Comparison of ENCODE assay signal across 13 cellular contexts in the genomic region with DNA sequence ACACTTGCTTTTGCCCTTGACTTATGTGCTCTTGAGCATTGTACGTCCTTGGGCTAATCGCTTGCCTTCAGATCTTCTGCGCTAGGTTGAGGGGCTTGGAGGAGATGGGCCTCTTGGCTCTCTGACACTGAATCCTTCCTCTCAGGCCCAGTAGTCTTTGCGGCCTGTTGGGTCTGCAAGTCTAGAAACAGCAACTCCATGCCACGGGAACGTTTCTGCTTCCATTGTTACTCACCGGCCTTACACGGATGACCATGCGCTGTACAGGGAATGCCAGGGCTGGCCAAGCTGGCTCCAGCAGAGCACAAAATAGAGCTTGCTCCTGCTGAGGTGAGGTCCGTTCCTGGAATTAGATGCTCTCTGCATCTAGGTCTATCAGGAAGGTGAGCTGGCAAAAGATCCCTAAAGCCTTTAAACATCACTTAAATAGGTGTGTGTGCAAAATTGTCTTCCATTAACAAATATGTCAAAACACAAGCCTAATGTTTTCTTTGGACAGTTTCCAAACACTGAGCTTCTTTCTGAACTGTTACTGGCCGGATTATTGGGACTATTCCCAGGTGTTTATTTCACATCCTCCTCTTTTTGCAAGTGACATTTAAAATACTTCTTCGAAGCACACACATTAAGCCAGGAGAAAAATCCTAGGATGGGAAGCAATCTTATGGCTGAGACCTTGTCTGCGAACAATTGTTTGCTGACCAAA.
"Had no signal": no experiment of that assay in that cellular context is flagged by ENCODE, and none has a peak within 500 bp of the region (broad histone marks: within the 10 kb centered on the region; RNA-seq: fewer than 3 reads in every experiment).

No MANE protein-coding gene starts in this region.

- H3K27ac Mint-ChIP-seq: activated CD8-positive, alpha-beta T cell treated with anti-CD3 and anti-CD28 coated beads for 36 hours; naive B cell; stimulated activated naive CD8-positive, alpha-beta T cell treated with anti-CD3 and anti-CD28 coated beads, Interleukin-15, amount 100 ng/mL, for 72 hours had no signal

- H3K4me3 Mint-ChIP-seq: activated CD8-positive, alpha-beta T cell treated with anti-CD3 and anti-CD28 coated beads for 36 hours; stimulated activated naive CD8-positive, alpha-beta T cell treated with anti-CD3 and anti-CD28 coated beads, Interleukin-15, amount 100 ng/mL, for 72 hours had no signal

- ATAC-seq: activated CD8-positive, alpha-beta T cell treated with anti-CD3 and anti-CD28 coated beads for 36 hours; lower lobe of right lung; stimulated activated naive CD8-positive, alpha-beta T cell treated with anti-CD3 and anti-CD28 coated beads, Interleukin-15, amount 100 ng/mL, for 72 hours had no signal

- H3K9me3 Mint-ChIP-seq: activated CD8-positive, alpha-beta T cell treated with anti-CD3 and anti-CD28 coated beads for 36 hours; stimulated activated naive CD8-positive, alpha-beta T cell treated with anti-CD3 and anti-CD28 coated beads, Interleukin-15, amount 100 ng/mL, for 72 hours had no signal

- DNase-seq: activated CD4-positive, alpha-beta T cell treated with anti-CD3 and anti-CD28 coated beads for 4 hours; activated CD8-positive, alpha-beta T cell treated with anti-CD3 and anti-CD28 coated beads for 36 hours; activated naive CD4-positive, alpha-beta T cell treated with anti-CD3 and anti-CD28 coated beads, Interleukin-2, amount 50 U/mL, for 16 hours; adrenal gland; effector memory CD4-positive, alpha-beta T cell; hippocampal formation; lower lobe of right lung; naive B cell; stimulated activated CD4-positive, alpha-beta T cell treated with anti-CD3 and anti-CD28 coated beads, Interleukin-4, amount 100 ng/mL, for 1 hour; stimulated activated naive CD8-positive, alpha-beta T cell treated with anti-CD3 and anti-CD28 coated beads, Interleukin-15, amount 100 ng/mL, for 72 hours; T-helper 1 cell; uterus; WERI-Rb-1 had no signal

- H3K27me3 Mint-ChIP-seq: activated CD8-positive, alpha-beta T cell treated with anti-CD3 and anti-CD28 coated beads for 36 hours had no signal

- H3K4me1 Mint-ChIP-seq: naive B cell; stimulated activated naive CD8-positive, alpha-beta T cell treated with anti-CD3 and anti-CD28 coated beads, Interleukin-15, amount 100 ng/mL, for 72 hours had no signal

- H3K36me3 Mint-ChIP-seq: naive B cell had no signal
